In the genomic region with DNA sequence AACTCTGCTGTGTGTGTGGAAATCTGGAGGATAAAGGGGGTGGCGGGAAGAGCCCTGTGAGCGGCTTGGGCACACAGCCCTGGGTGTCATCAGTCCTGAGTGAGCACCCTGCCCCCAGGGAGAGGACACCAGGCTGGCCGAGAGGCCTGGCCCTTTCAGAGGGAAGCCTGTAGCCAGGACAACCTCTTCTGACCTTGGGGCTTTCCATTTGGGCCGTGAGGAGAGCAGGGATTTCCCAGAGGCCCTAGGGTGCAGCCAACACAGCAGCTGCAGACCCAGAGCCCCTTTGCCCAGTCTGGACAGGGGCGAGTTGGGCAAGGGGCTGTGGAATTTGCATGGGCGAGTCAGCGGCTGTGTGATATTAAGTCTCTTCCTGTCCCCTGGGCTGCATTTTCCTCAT, we compare ENCODE assay signal across 17 cellular contexts. TPM values are rescaled to one million over a fixed set of nuclear protein-coding genes. Genes with fewer than 3 reads are reported as not detected.
DNase-seq lines count a peak whose midpoint lies in the region; ATAC-seq and TF ChIP-seq lines count a peak whose summit lies in the region.
"Had no signal": no experiment of that assay in that cellular context is flagged by ENCODE, and none has a peak within 500 bp of the region (broad histone marks: within the 10 kb centered on the region; RNA-seq: fewer than 3 reads in every experiment).

No MANE protein-coding gene starts in this region.

- no peak overlapping the region for H3K4me3 Mint-ChIP-seq in activated CD4-positive, alpha-beta memory T cell treated with anti-CD3 and anti-CD28 coated beads for 36 hours
- no peak overlapping the region for H3K4me3 Mint-ChIP-seq in activated CD4-positive, alpha-beta memory T cell treated with anti-CD3 and anti-CD28 coated beads, Interleukin-2, amount 10 ng/mL, durations not matched to agents 7 days and 5 days

- H3K27ac ChIP-seq in HEK293 (ENCODE audit: extremely low read depth, low read depth, low read length): no peak overlapping the region
- H3K27ac ChIP-seq: BLaER1 had no signal

- H3K4me3 ChIP-seq in HEK293 (ENCODE audit: low read depth, low read length): no peak overlapping the region
- H3K4me3 ChIP-seq: BLaER1 had no signal

- TF ChIP-seq CTCF in HEK293 (tag by site-specific recombination; IDR thresholded peaks at IDR 0.05): no peak

- H3K36me3 ChIP-seq in HEK293 (ENCODE audit: control insufficient read depth in 2 of 2, insufficient read depth in 1 of 2, low read length in 2 of 2): peaks cover 0 to 6% of the 10 kb centered on the region in 2 experiments; a peak in 2 of 3 replicates

- POLR2A ChIA-PET in activated CD4-positive, alpha-beta memory T cell treated with anti-CD3 and anti-CD28 coated beads for 36 hours (lab: Charles Lee): no interaction called here
- POLR2A ChIA-PET in activated CD4-positive, alpha-beta memory T cell treated with anti-CD3 and anti-CD28 coated beads, Interleukin-2, amount 10 ng/mL, durations not matched to agents 7 days and 5 days (lab: Charles Lee): no interaction called here
- POLR2A ChIA-PET in HEK293 (lab: Yijun Ruan, JAX): no interaction called here

- H3K9me3 Mint-ChIP-seq in activated CD4-positive, alpha-beta memory T cell treated with anti-CD3 and anti-CD28 coated beads for 36 hours: no peaks in the 10 kb centered on the region
- no peaks in the 10 kb centered on the region for H3K9me3 Mint-ChIP-seq in activated CD4-positive, alpha-beta memory T cell treated with anti-CD3 and anti-CD28 coated beads, Interleukin-2, amount 10 ng/mL, durations not matched to agents 7 days and 5 days

- ATAC-seq in GM19467 (IDR thresholded peaks at IDR 0.05; ENCODE audit: unreplicated experiment): no peak
- no peak for ATAC-seq in esophagus mucosa
- ATAC-seq: HCT116 had no signal

- H3K27ac Mint-ChIP-seq in activated CD4-positive, alpha-beta memory T cell treated with anti-CD3 and anti-CD28 coated beads for 36 hours: peak overlapping the region; percentile 26
- no peak overlapping the region for H3K27ac Mint-ChIP-seq in activated CD4-positive, alpha-beta memory T cell treated with anti-CD3 and anti-CD28 coated beads, Interleukin-2, amount 10 ng/mL, durations not matched to agents 7 days and 5 days

- no peaks in the 10 kb centered on the region for H3K4me1 ChIP-seq in HEK293 (ENCODE audit: control insufficient read depth, insufficient read depth, low read length)
- H3K4me1 ChIP-seq: BLaER1 had no signal

- H3K4me1 Mint-ChIP-seq in activated CD4-positive, alpha-beta memory T cell treated with anti-CD3 and anti-CD28 coated beads for 36 hours (ENCODE audit: low read depth): no peaks in the 10 kb centered on the region
- H3K4me1 Mint-ChIP-seq in activated CD4-positive, alpha-beta memory T cell treated with anti-CD3 and anti-CD28 coated beads, Interleukin-2, amount 10 ng/mL, durations not matched to agents 7 days and 5 days: peaks cover 2% of the 10 kb centered on the region

- intact Hi-C loops in activated CD4-positive, alpha-beta memory T cell treated with anti-CD3 and anti-CD28 coated beads for 36 hours (cut with micrococcal nuclease): no loop called here
- intact Hi-C loops in posterior vena cava (cut with DNase I): no loop called here

- H3K9me3 ChIP-seq in HEK293 (ENCODE audit: control insufficient read depth, insufficient read depth, low read depth, low read length): no peaks in the 10 kb centered on the region
- H3K9me3 ChIP-seq: BLaER1 had no signal

- H3K27me3 Mint-ChIP-seq in activated CD4-positive, alpha-beta memory T cell treated with anti-CD3 and anti-CD28 coated beads for 36 hours: no peaks in the 10 kb centered on the region
- no peaks in the 10 kb centered on the region for H3K27me3 Mint-ChIP-seq in activated CD4-positive, alpha-beta memory T cell treated with anti-CD3 and anti-CD28 coated beads, Interleukin-2, amount 10 ng/mL, durations not matched to agents 7 days and 5 days

- DNase-seq in activated CD4-positive, alpha-beta memory T cell treated with anti-CD3 and anti-CD28 coated beads for 36 hours: no peak
- DNase-seq in activated CD4-positive, alpha-beta memory T cell treated with anti-CD3 and anti-CD28 coated beads, Interleukin-2, amount 10 ng/mL, durations not matched to agents 7 days and 5 days: no peak
- DNase-seq in islet precursor cell (peak; percentile 45), posterior vena cava (ENCODE audit: low spot score) (peak; percentile 0), cortex of kidney (lab: John Stamatoyannopoulos, UW) (no peak)
- DNase-seq: 8988T, DMS153, EL, IMR-90, NCI-H1436 treated with DMSO at 0.1 percent for 48 hours, NCI-H2081, SHP77 had no signal

- no peaks in the 10 kb centered on the region for H3K36me3 Mint-ChIP-seq in activated CD4-positive, alpha-beta memory T cell treated with anti-CD3 and anti-CD28 coated beads for 36 hours
- no peaks in the 10 kb centered on the region for H3K36me3 Mint-ChIP-seq in activated CD4-positive, alpha-beta memory T cell treated with anti-CD3 and anti-CD28 coated beads, Interleukin-2, amount 10 ng/mL, durations not matched to agents 7 days and 5 days (ENCODE audit: low read depth)

- CTCF ChIA-PET in activated CD4-positive, alpha-beta memory T cell treated with anti-CD3 and anti-CD28 coated beads for 36 hours (lab: Charles Lee): interaction anchor here (0.6 to 1.6 kb wide), 3 partner anchors 18 to 252 kb away, joined by 3 to 6 read pairs (median 4); no protein-coding TSS in a partner anchor
- CTCF ChIA-PET in activated CD4-positive, alpha-beta memory T cell treated with anti-CD3 and anti-CD28 coated beads, Interleukin-2, amount 10 ng/mL, durations not matched to agents 7 days and 5 days (lab: Charles Lee): interaction anchor here (1.3 to 1.8 kb wide), 2 partner anchors 27 to 252 kb away, joined by 3 to 7 read pairs; no protein-coding TSS in a partner anchor
- CTCF ChIA-PET in HEK293 (lab: Yijun Ruan, JAX): interaction anchor here (0.6 to 1.3 kb wide), 2 partner anchors 9 to 28 kb away, joined by 3 to 5 read pairs; no protein-coding TSS in a partner anchor

TF ChIP-seq in HEK293, 187 proteins besides CTCF, POLR2A, EP300 and RAD21:
- TF ChIP-seq ZNF341 (tag by site-specific recombination; IDR thresholded peaks at IDR 0.05; ENCODE audit: low read depth) (peak; percentile 20; the same call in 1 of the 2 replicates), SCRT2 (tag by site-specific recombination; IDR thresholded peaks at IDR 0.05) (no peak)

RNA-seq across cellular contexts. Expression of a gene that starts 6.3 kb away (rescaled TPM):
- total RNA-seq in activated CD4-positive, alpha-beta memory T cell treated with anti-CD3 and anti-CD28 coated beads for 36 hours: 1 to 10 TPM; 4.6 to 5.6 TPM
- 10 to 100 TPM in 1 of 2 experiments, 1 to 10 TPM in 1; 8.9 to 10.5 TPM for total RNA-seq in activated CD4-positive, alpha-beta memory T cell treated with anti-CD3 and anti-CD28 coated beads, Interleukin-2, amount 10 ng/mL, durations not matched to agents 7 days and 5 days
- total RNA-seq in posterior vena cava (10 to 100 TPM; 36.1 to 48.1 TPM), esophagus mucosa (7.0 TPM)

RNA-seq across cellular contexts. Expression of a gene that starts 48.6 kb away (rescaled TPM):
- 100 to 1,000 TPM; 101 to 108 TPM for total RNA-seq in activated CD4-positive, alpha-beta memory T cell treated with anti-CD3 and anti-CD28 coated beads for 36 hours
- 100 to 1,000 TPM; 107 to 109 TPM for total RNA-seq in activated CD4-positive, alpha-beta memory T cell treated with anti-CD3 and anti-CD28 coated beads, Interleukin-2, amount 10 ng/mL, durations not matched to agents 7 days and 5 days
- 100 to 1,000 TPM; 116 to 124 TPM for total RNA-seq in posterior vena cava
- 80.7 TPM for total RNA-seq in esophagus mucosa

Comparison
In these comparisons a context has a peak if more than half of its experiments do, and no peak if none do; other contexts are left out.
1. DNase-seq: peak in islet precursor cell (single experiment) and posterior vena cava (single experiment); none in activated CD4-positive, alpha-beta memory T cell treated with anti-CD3 and anti-CD28 coated beads for 36 hours (single experiment), activated CD4-positive, alpha-beta memory T cell treated with anti-CD3 and anti-CD28 coated beads, Interleukin-2, amount 10 ng/mL, durations not matched to agents 7 days and 5 days (single experiment) and cortex of kidney (single experiment).